ENCODE assay signal across 22 cellular contexts in the genomic region with DNA sequence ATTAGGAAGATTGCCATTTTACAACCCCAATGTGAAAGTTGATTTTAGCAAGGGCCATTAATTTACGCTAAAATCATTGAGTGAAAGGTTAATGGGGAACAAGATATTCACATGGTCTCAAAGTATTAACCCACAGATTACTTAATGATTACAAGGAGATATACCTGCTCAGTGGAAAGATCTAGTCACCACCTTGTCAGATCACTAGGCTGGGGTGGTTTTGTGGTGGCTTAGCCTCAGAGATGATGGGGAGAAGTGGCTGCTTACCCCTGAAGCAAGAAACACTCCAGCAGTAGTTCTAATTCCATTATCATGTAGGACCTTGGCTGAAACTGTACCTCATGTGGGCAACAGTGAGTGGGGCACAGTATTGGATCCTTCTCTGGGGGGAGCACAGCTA.
"Had no signal": no experiment of that assay in that cellular context is flagged by ENCODE, and none has a peak within 500 bp of the region (broad histone marks: within the 10 kb centered on the region; RNA-seq: fewer than 3 reads in every experiment).

No MANE protein-coding gene starts in this region.

- H3K4me3 Mint-ChIP-seq: immature natural killer cell, mesothelial cell of epicardium, naive B cell, natural killer cell, nephron progenitor cell, neural progenitor cell had no signal

- H3K9me3 Mint-ChIP-seq: immature natural killer cell, mesothelial cell of epicardium, naive B cell, natural killer cell, neural progenitor cell had no signal

- H3K27ac Mint-ChIP-seq: immature natural killer cell, mesothelial cell of epicardium, natural killer cell, nephron progenitor cell, neural progenitor cell, progenitor cell of endocrine pancreas had no signal

- DNase-seq: hippocampal formation; immature natural killer cell; kidney; left ventricle myocardium inferior; mesendoderm; naive B cell; natural killer cell; nephron progenitor cell; ovary; right lobe of liver; stimulated activated CD4-positive, alpha-beta T cell treated with anti-CD3 and anti-CD28 coated beads, Interleukin-12 subunit alpha, Interleukin-12 subunit beta, amount 100 ng/mL, for 4 hours; stimulated activated CD4-positive, alpha-beta T cell treated with anti-CD3 and anti-CD28 coated beads, Interleukin-4, amount 100 ng/mL, for 24 hours; stimulated activated CD8-positive, alpha-beta memory T cell treated with anti-CD3 and anti-CD28 coated beads, Interleukin-4, amount 100 ng/mL, for 48 hours; stimulated activated naive CD4-positive, alpha-beta T cell; stomach; testis; thyroid gland; transverse colon; upper lobe of left lung had no signal

- H3K27me3 Mint-ChIP-seq: naive B cell, progenitor cell of endocrine pancreas had no signal

- ATAC-seq: natural killer cell, right lobe of liver had no signal

- H3K4me1 Mint-ChIP-seq: immature natural killer cell, naive B cell, natural killer cell, nephron progenitor cell, neural progenitor cell had no signal

- H3K36me3 Mint-ChIP-seq: immature natural killer cell, mesothelial cell of epicardium, naive B cell, natural killer cell, neural progenitor cell had no signal
